ENCODE assay signal across 2 cellular contexts in the genomic region with DNA sequence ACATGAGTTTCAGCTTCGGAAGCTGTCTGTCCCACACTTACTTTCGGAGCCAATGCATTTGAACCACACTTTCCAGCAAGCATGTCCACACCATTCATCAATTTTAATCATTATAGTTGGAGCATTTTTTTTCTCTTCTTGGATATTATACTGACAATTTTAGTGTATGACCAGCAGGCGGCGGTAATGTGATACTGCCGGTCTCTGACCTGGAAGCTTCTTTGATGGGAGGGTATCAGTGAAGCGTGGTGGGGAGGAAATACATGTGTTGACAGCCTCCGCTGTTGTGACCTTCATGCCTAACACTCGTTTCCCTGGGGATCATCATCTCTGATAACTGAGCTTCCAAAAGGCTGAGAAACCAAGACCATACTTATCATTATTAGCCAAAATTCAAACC.
TF ChIP-seq lines count a peak whose summit lies in the region.

No MANE protein-coding gene starts in this region.

TF ChIP-seq in HCT116, 20 proteins besides CTCF, POLR2A, EP300 and RAD21 (continued from another document):
- TF ChIP-seq ZNF274 (IDR thresholded peaks at IDR 0.05; ENCODE audit: low read depth, low read length) (no peak), TCF7L2 (IDR thresholded peaks at IDR 0.05; ENCODE audit: borderline replicate concordance, extremely low read depth, insufficient read depth, insufficient read length) (no peak), YY1 (IDR thresholded peaks at IDR 0.05; ENCODE audit: extremely low read depth, insufficient replicate concordance, low read depth, low read length) (no peak), CBX3 (IDR thresholded peaks at IDR 0.05; ENCODE audit: low read depth) (no peak), CEBPB (IDR thresholded peaks at IDR 0.05; ENCODE audit: low read depth) (no peak)
- TF ChIP-seq, protein P1, sequence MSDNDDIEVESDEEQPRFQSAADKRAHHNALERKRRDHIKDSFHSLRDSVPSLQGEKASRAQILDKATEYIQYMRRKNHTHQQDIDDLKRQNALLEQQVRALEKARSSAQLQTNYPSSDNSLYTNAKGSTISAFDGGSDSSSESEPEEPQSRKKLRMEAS (IDR thresholded peaks at IDR 0.05): no peak

TF ChIP-seq in WTC11, 78 proteins besides CTCF, POLR2A, EP300 and RAD21 (continued from another document):
- TF ChIP-seq SMAD4 (CRISPR knock-in tag; IDR thresholded peaks at IDR 0.05) (no peak), ZNF416 (CRISPR knock-in tag; IDR thresholded peaks at IDR 0.05) (no peak), TEAD4 (CRISPR knock-in tag; IDR thresholded peaks at IDR 0.05) (no peak), RORB (CRISPR knock-in tag; IDR thresholded peaks at IDR 0.05) (no peak), JAZF1 (CRISPR knock-in tag; IDR thresholded peaks at IDR 0.05) (no peak), FOXP1 (CRISPR knock-in tag; IDR thresholded peaks at IDR 0.05; ENCODE audit: borderline replicate concordance) (no peak)
- TF ChIP-seq, protein P2, sequence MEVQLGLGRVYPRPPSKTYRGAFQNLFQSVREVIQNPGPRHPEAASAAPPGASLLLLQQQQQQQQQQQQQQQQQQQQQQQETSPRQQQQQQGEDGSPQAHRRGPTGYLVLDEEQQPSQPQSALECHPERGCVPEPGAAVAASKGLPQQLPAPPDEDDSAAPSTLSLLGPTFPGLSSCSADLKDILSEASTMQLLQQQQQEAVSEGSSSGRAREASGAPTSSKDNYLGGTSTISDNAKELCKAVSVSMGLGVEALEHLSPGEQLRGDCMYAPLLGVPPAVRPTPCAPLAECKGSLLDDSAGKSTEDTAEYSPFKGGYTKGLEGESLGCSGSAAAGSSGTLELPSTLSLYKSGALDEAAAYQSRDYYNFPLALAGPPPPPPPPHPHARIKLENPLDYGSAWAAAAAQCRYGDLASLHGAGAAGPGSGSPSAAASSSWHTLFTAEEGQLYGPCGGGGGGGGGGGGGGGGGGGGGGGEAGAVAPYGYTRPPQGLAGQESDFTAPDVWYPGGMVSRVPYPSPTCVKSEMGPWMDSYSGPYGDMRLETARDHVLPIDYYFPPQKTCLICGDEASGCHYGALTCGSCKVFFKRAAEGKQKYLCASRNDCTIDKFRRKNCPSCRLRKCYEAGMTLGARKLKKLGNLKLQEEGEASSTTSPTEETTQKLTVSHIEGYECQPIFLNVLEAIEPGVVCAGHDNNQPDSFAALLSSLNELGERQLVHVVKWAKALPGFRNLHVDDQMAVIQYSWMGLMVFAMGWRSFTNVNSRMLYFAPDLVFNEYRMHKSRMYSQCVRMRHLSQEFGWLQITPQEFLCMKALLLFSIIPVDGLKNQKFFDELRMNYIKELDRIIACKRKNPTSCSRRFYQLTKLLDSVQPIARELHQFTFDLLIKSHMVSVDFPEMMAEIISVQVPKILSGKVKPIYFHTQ (CRISPR knock-in tag; IDR thresholded peaks at IDR 0.05): no peak
- TF ChIP-seq, protein P3, sequence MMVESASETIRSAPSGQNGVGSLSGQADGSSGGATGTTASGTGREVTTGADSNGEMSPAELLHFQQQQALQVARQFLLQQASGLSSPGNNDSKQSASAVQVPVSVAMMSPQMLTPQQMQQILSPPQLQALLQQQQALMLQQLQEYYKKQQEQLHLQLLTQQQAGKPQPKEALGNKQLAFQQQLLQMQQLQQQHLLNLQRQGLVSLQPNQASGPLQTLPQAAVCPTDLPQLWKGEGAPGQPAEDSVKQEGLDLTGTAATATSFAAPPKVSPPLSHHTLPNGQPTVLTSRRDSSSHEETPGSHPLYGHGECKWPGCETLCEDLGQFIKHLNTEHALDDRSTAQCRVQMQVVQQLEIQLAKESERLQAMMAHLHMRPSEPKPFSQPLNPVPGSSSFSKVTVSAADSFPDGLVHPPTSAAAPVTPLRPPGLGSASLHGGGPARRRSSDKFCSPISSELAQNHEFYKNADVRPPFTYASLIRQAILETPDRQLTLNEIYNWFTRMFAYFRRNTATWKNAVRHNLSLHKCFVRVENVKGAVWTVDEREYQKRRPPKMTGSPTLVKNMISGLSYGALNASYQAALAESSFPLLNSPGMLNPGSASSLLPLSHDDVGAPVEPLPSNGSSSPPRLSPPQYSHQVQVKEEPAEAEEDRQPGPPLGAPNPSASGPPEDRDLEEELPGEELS (CRISPR knock-in tag; IDR thresholded peaks at IDR 0.05): no peak
